ENCODE assay signal across 31 cellular contexts in the genomic region with DNA sequence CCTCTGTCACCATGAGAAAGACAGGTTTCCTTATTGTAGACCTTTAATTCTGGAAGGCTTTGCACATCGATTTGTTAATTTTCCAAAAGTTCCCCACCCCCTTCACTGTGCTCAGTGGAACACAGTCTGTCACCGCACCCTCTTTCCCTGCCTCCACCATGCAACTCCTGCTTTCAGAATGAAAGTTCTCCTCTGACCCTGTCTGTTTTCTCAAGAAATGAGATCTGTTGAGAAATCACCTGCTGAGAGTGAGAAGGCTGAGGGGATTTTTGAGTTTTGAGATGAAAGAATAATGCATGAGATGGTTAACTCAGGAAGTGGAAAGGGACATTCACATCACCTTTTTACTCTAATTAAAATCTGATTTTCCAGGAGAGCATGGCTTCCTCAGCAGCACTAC.
DNase-seq lines count a peak whose midpoint lies in the region; ATAC-seq and TF ChIP-seq lines count a peak whose summit lies in the region.
"Had no signal": no experiment of that assay in that cellular context is flagged by ENCODE, and none has a peak within 500 bp of the region (broad histone marks: within the 10 kb centered on the region; RNA-seq: fewer than 3 reads in every experiment).

No MANE protein-coding gene starts in this region.

- intact Hi-C loops in PC-3 (cut with micrococcal nuclease) = loop anchor here (10.0 kb wide), 1 partner anchor 241 kb away; no protein-coding TSS in a partner anchor

- H3K36me3 ChIP-seq in GM23338 (ENCODE audit: insufficient read depth) = peaks cover 4% of the 10 kb centered on the region; the same call in 1 of the 2 replicates
- H3K36me3 ChIP-seq in OCI-LY3 (replicated peaks; ENCODE audit: low read depth, low read length) = peaks cover 21% of the 10 kb centered on the region
- H3K36me3 ChIP-seq in PC-3 (ENCODE audit: low read depth, low read length) = no peaks in the 10 kb centered on the region
- H3K36me3 ChIP-seq: BLaER1, suprapubic skin, upper lobe of left lung had no signal

- H3F3A ChIP-seq in GM23338 (replicated peaks; ENCODE audit: low read depth) (no peaks in the 10 kb centered on the region), PC-3 (ENCODE audit: low read length, unreplicated experiment) (no peaks in the 10 kb centered on the region)

- peak; percentile 5 for DNase-seq in stimulated activated CD4-positive, alpha-beta T cell treated with anti-CD3 and anti-CD28 coated beads, Interleukin-1b, Interleukin-23, amount 100 ng/mL, for 48 hours
- DNase-seq in stimulated activated CD4-positive, alpha-beta T cell treated with anti-CD3 and anti-CD28 coated beads, Interleukin-12 subunit alpha, Interleukin-12 subunit beta, amount 100 ng/mL, for 4 hours = no peak
- no peak for DNase-seq in GM23338 (ENCODE audit: low spot score)
- no peak for DNase-seq in stimulated activated naive B cell treated with anti-CD40 and anti-IgM and Interleukin-4, amounts not matched to agents 10 μg/mL and 1 μg/mL and 100 μg/mL, for 72 hours
- no peak for DNase-seq in NCI-H345 (lab: John Stamatoyannopoulos, UW)
- DNase-seq in PC-3 = no peak
- DNase-seq: activated CD4-positive, CD25-positive, alpha-beta regulatory T cell treated with anti-CD3 and anti-CD28 coated beads, Interleukin-2, amount 50 U/mL, for 72 hours; activated CD8-positive, alpha-beta memory T cell treated with anti-CD3 and anti-CD28 coated beads, Interleukin-2, amount 10 ng/mL, durations not matched to agents 7 days and 5 days; activated T-cell treated with anti-CD3 and anti-CD28 coated beads, Interleukin-2, amount 50 U/mL, for 48 hours; anterior cingulate cortex; DMS 273 treated with DMSO at 0.1 percent for 48 hours; EL; hippocampal formation; IMR-90; left colon; MV-4-11; NCI-H1436; NCI-H2081 treated with DMSO at 0.1 percent for 48 hours; NCI-H226; psoas muscle; Right ventricle myocardium superior; upper lobe of left lung had no signal

- H3K27me3 ChIP-seq in GM23338 (ENCODE audit: insufficient read depth) (no peaks in the 10 kb centered on the region), OCI-LY3 (ENCODE audit: low read depth, low read length) (no peaks in the 10 kb centered on the region), PC-3 (ENCODE audit: low read length) (no peaks in the 10 kb centered on the region)
- H3K27me3 ChIP-seq: BLaER1, suprapubic skin, upper lobe of left lung had no signal

- H3K27me3 Mint-ChIP-seq in GM23338 (ENCODE audit: insufficient read depth, low read depth, poor library complexity) = no peaks in the 10 kb centered on the region
- H3K27me3 Mint-ChIP-seq in stimulated activated naive B cell treated with anti-CD40 and anti-IgM and Interleukin-4, amounts not matched to agents 10 μg/mL and 1 μg/mL and 100 μg/mL, for 72 hours = no peaks in the 10 kb centered on the region
- H3K27me3 Mint-ChIP-seq: activated CD8-positive, alpha-beta memory T cell treated with anti-CD3 and anti-CD28 coated beads, Interleukin-2, amount 10 ng/mL, durations not matched to agents 7 days and 5 days; memory B cell; stimulated activated memory B cell treated with anti-CD40 and anti-IgM and Interleukin-4, amounts not matched to agents 10 μg/mL and 1 μg/mL and 100 μg/mL, for 72 hours had no signal

- H3K4me3 Mint-ChIP-seq in GM23338 = no peak overlapping the region
- no peak overlapping the region for H3K4me3 Mint-ChIP-seq in stimulated activated naive B cell treated with anti-CD40 and anti-IgM and Interleukin-4, amounts not matched to agents 10 μg/mL and 1 μg/mL and 100 μg/mL, for 72 hours
- H3K4me3 Mint-ChIP-seq: activated CD8-positive, alpha-beta memory T cell treated with anti-CD3 and anti-CD28 coated beads, Interleukin-2, amount 10 ng/mL, durations not matched to agents 7 days and 5 days; activated naive CD4-positive, alpha-beta T cell treated with anti-CD3 and anti-CD28 coated beads, Interleukin-2, amount 50 U/mL, for 24 hours; memory B cell; nephron; stimulated activated memory B cell treated with anti-CD40 and anti-IgM and Interleukin-4, amounts not matched to agents 10 μg/mL and 1 μg/mL and 100 μg/mL, for 72 hours had no signal

- H3K9ac ChIP-seq in OCI-LY3 (ENCODE audit: low read length) (peak overlapping the region; percentile 31; the same call in 1 of the 2 replicates), PC-3 (ENCODE audit: low read length) (no peak overlapping the region)
- H3K9ac ChIP-seq: BLaER1 had no signal

- peaks cover 5% of the 10 kb centered on the region; the same call in 2 of the 3 replicates for H3K4me1 Mint-ChIP-seq in GM23338
- peaks cover 0 to 3% of the 10 kb centered on the region in 2 donors for H3K4me1 Mint-ChIP-seq in stimulated activated naive B cell treated with anti-CD40 and anti-IgM and Interleukin-4, amounts not matched to agents 10 μg/mL and 1 μg/mL and 100 μg/mL, for 72 hours
- H3K4me1 Mint-ChIP-seq: activated CD8-positive, alpha-beta memory T cell treated with anti-CD3 and anti-CD28 coated beads, Interleukin-2, amount 10 ng/mL, durations not matched to agents 7 days and 5 days; activated naive CD4-positive, alpha-beta T cell treated with anti-CD3 and anti-CD28 coated beads, Interleukin-2, amount 50 U/mL, for 24 hours; stimulated activated memory B cell treated with anti-CD40 and anti-IgM and Interleukin-4, amounts not matched to agents 10 μg/mL and 1 μg/mL and 100 μg/mL, for 72 hours had no signal

- peaks cover 21% of the 10 kb centered on the region for H3K36me3 Mint-ChIP-seq in GM23338 (ENCODE audit: low read depth)
- no peaks in the 10 kb centered on the region for H3K36me3 Mint-ChIP-seq in stimulated activated naive B cell treated with anti-CD40 and anti-IgM and Interleukin-4, amounts not matched to agents 10 μg/mL and 1 μg/mL and 100 μg/mL, for 72 hours
- H3K36me3 Mint-ChIP-seq: activated CD8-positive, alpha-beta memory T cell treated with anti-CD3 and anti-CD28 coated beads, Interleukin-2, amount 10 ng/mL, durations not matched to agents 7 days and 5 days; activated naive CD4-positive, alpha-beta T cell treated with anti-CD3 and anti-CD28 coated beads, Interleukin-2, amount 50 U/mL, for 24 hours; memory B cell; stimulated activated memory B cell treated with anti-CD40 and anti-IgM and Interleukin-4, amounts not matched to agents 10 μg/mL and 1 μg/mL and 100 μg/mL, for 72 hours had no signal

- no peak for ATAC-seq in GM23338
- peak; percentile 23 to 72 for ATAC-seq in stimulated activated naive B cell treated with anti-CD40 and anti-IgM and Interleukin-4, amounts not matched to agents 10 μg/mL and 1 μg/mL and 100 μg/mL, for 72 hours (replicated peaks)
- no peak for ATAC-seq in PC-3
- ATAC-seq: activated CD8-positive, alpha-beta memory T cell treated with anti-CD3 and anti-CD28 coated beads, Interleukin-2, amount 10 ng/mL, durations not matched to agents 7 days and 5 days; left colon; Panc1; psoas muscle; sciatic nerve; stimulated activated memory B cell treated with anti-CD40 and anti-IgM and Interleukin-4, amounts not matched to agents 10 μg/mL and 1 μg/mL and 100 μg/mL, for 72 hours had no signal

- H3K4me3 ChIP-seq in GM23338 = no peak overlapping the region
- H3K4me3 ChIP-seq in OCI-LY3 (ENCODE audit: low read length) = peak overlapping the region; percentile 39
- no peak overlapping the region for H3K4me3 ChIP-seq in PC-3 (ENCODE audit: low read length)
- H3K4me3 ChIP-seq: BLaER1, psoas muscle, suprapubic skin, upper lobe of left lung had no signal

- H3K9me2 ChIP-seq in GM23338 (ENCODE audit: insufficient read depth) (no peaks in the 10 kb centered on the region), PC-3 (replicated peaks; ENCODE audit: low read length) (0 out of 2 replicates have a peak, but pooled peaks cover 3% of the 10 kb centered on the region)

- CTCF ChIA-PET in PC-3 (lab: Charles Lee) = no interaction called here

- TF ChIP-seq CTCF in GM23338 (conservative IDR thresholded peaks at IDR 0.05; ENCODE audit: low read depth in 2 of 2) = no peak
- TF ChIP-seq CTCF in OCI-LY3 (IDR thresholded peaks at IDR 0.05; ENCODE audit: low read depth, low read length) = no peak
- TF ChIP-seq CTCF in PC-3 (conservative IDR thresholded peaks at IDR 0.05; ENCODE audit: low read depth, low read length) = no peak

- peaks cover under 1% of the 10 kb centered on the region; the same call in 1 of the 2 replicates for H3K4me1 ChIP-seq in GM23338 (ENCODE audit: insufficient read depth)
- peaks cover 49% of the 10 kb centered on the region for H3K4me1 ChIP-seq in OCI-LY3 (ENCODE audit: low read length)
- no peaks in the 10 kb centered on the region; the same call in 1 of the 2 replicates for H3K4me1 ChIP-seq in PC-3 (ENCODE audit: insufficient read depth, low read length)
- H3K4me1 ChIP-seq: BLaER1, psoas muscle, upper lobe of left lung had no signal

- H2AFZ ChIP-seq in GM23338 (no peak overlapping the region), OCI-LY3 (ENCODE audit: low read depth, low read length) (no peak overlapping the region), PC-3 (ENCODE audit: low read length) (no peak overlapping the region)

- peak overlapping the region; percentile 52; the same call in 1 of the 2 replicates for H3K27ac Mint-ChIP-seq in GM23338
- H3K27ac Mint-ChIP-seq in stimulated activated naive B cell treated with anti-CD40 and anti-IgM and Interleukin-4, amounts not matched to agents 10 μg/mL and 1 μg/mL and 100 μg/mL, for 72 hours = no peak overlapping the region
- H3K27ac Mint-ChIP-seq: activated CD8-positive, alpha-beta memory T cell treated with anti-CD3 and anti-CD28 coated beads, Interleukin-2, amount 10 ng/mL, durations not matched to agents 7 days and 5 days; activated naive CD4-positive, alpha-beta T cell treated with anti-CD3 and anti-CD28 coated beads, Interleukin-2, amount 50 U/mL, for 24 hours; memory B cell; nephron; stimulated activated memory B cell treated with anti-CD40 and anti-IgM and Interleukin-4, amounts not matched to agents 10 μg/mL and 1 μg/mL and 100 μg/mL, for 72 hours had no signal

- H3K27ac ChIP-seq in GM23338 (ENCODE audit: low read depth) (no peak overlapping the region), OCI-LY3 (ENCODE audit: low read length) (peak overlapping the region; percentile 75), PC-3 (ENCODE audit: low read length) (no peak overlapping the region)
- H3K27ac ChIP-seq: BLaER1, psoas muscle, suprapubic skin, upper lobe of left lung had no signal

- no TSS peak for BruUV-seq in PC-3 (replicated peaks; lab: Mats Ljungman, UMichigan)

- H3K4me2 ChIP-seq in GM23338 (no peak overlapping the region), OCI-LY3 (ENCODE audit: low read length) (peak overlapping the region; percentile 70), PC-3 (ENCODE audit: low read length) (no peak overlapping the region)
- H3K4me2 ChIP-seq: BLaER1 had no signal

- H3K9me3 ChIP-seq in OCI-LY3 (ENCODE audit: insufficient read depth, low read length) (0 out of 2 replicates have a peak, but pooled peaks cover 7% of the 10 kb centered on the region), PC-3 (ENCODE audit: low read length) (no peaks in the 10 kb centered on the region)
- H3K9me3 ChIP-seq: BLaER1, psoas muscle, suprapubic skin, upper lobe of left lung had no signal

- no peaks in the 10 kb centered on the region for H3K9me3 Mint-ChIP-seq in GM23338
- H3K9me3 Mint-ChIP-seq in stimulated activated naive B cell treated with anti-CD40 and anti-IgM and Interleukin-4, amounts not matched to agents 10 μg/mL and 1 μg/mL and 100 μg/mL, for 72 hours = peaks cover 4 to 6% of the 10 kb centered on the region in 2 donors
- H3K9me3 Mint-ChIP-seq: nephron had no signal

- H3K79me2 ChIP-seq in GM23338 (replicated peaks; ENCODE audit: insufficient read depth) (no peaks in the 10 kb centered on the region), OCI-LY3 (ENCODE audit: low read length) (no peaks in the 10 kb centered on the region), PC-3 (ENCODE audit: low read length) (no peaks in the 10 kb centered on the region)

- POLR2A ChIA-PET in PC-3 (lab: Charles Lee; ENCODE audit: unreplicated experiment) = no interaction called here

- H4K20me1 ChIP-seq in GM23338 (replicated peaks; ENCODE audit: insufficient read depth) = no peaks in the 10 kb centered on the region
- H4K20me1 ChIP-seq in OCI-LY3 (ENCODE audit: insufficient read depth, low read length) = no peaks in the 10 kb centered on the region
- H4K20me1 ChIP-seq in PC-3 (ENCODE audit: low read length) = no peaks in the 10 kb centered on the region
- H4K20me1 ChIP-seq: BLaER1 had no signal

Comparison
In these comparisons a context has a peak if more than half of its experiments do, and no peak if none do; other contexts are left out.
1. ATAC-seq: peak in stimulated activated naive B cell treated with anti-CD40 and anti-IgM and Interleukin-4, amounts not matched to agents 10 μg/mL and 1 μg/mL and 100 μg/mL, for 72 hours (2 of 2); none in GM23338 (single experiment) and PC-3 (single experiment).